12 cellular contexts compared by ENCODE assay signal in the genomic region with DNA sequence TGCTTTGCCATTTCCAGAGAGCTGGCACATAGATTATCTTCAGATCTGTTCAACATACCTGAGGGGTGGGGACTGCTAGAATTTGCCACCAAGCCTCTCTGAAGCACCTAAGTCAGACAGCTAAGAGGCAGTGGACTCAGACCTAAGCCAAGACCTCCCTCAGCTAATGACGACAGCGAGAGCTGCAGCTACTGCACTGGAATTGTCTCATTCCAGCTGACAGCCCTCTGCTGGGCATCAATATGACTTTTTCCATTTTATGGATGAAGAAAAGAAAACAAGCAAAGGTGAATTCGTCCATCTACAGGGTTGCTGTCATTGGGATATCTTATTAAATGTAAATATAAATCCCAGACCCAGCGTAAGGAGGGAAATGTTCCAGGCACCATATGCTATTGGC.
DNase-seq lines count a peak whose midpoint lies in the region; TF ChIP-seq lines count a peak whose summit lies in the region.
"Had no signal": no experiment of that assay in that cellular context is flagged by ENCODE, and none has a peak within 500 bp of the region (broad histone marks: within the 10 kb centered on the region; RNA-seq: fewer than 3 reads in every experiment).

No MANE protein-coding gene starts in this region.

- H3K9me3 ChIP-seq in MG63 (no peaks in the 10 kb centered on the region), parathyroid adenoma (ENCODE audit: control insufficient read depth, low read length) (no peaks in the 10 kb centered on the region), esophagus squamous epithelium (no peaks in the 10 kb centered on the region)
- H3K9me3 ChIP-seq: spleen had no signal

- H3K9ac ChIP-seq in parathyroid adenoma = no peak overlapping the region

- intact Hi-C loops in esophagus squamous epithelium (cut with DNase I) = no loop called here

- no peak overlapping the region for H3K4me3 ChIP-seq in MG63
- no peak overlapping the region for H3K4me3 ChIP-seq in epithelial cell of proximal tubule (ENCODE audit: low read depth, low read length)
- no peak overlapping the region for H3K4me3 ChIP-seq in parathyroid adenoma (ENCODE audit: low read depth, low read length)
- no peak overlapping the region for H3K4me3 ChIP-seq in esophagus squamous epithelium
- H3K4me3 ChIP-seq: spleen had no signal

- no peaks in the 10 kb centered on the region for H3K27me3 ChIP-seq in MG63
- H3K27me3 ChIP-seq in parathyroid adenoma (ENCODE audit: control insufficient read depth, insufficient read depth, low read length) = no peaks in the 10 kb centered on the region
- no peaks in the 10 kb centered on the region for H3K27me3 ChIP-seq in esophagus squamous epithelium
- H3K27me3 ChIP-seq: spleen had no signal

- no peak overlapping the region for H3K4me2 ChIP-seq in parathyroid adenoma (ENCODE audit: low read length)

- WGBS in esophagus squamous epithelium, 2 donors = 73 to 82% methylated on average over 3 to 4 of the region's 4 CpGs

- H3K4me1 ChIP-seq in parathyroid adenoma = peaks cover 17% of the 10 kb centered on the region
- no peaks in the 10 kb centered on the region for H3K4me1 ChIP-seq in esophagus squamous epithelium
- H3K4me1 ChIP-seq: spleen had no signal

- H3K36me3 ChIP-seq in MG63 = no peaks in the 10 kb centered on the region
- no peaks in the 10 kb centered on the region for H3K36me3 ChIP-seq in parathyroid adenoma (ENCODE audit: control insufficient read depth, insufficient read depth, low read length)
- H3K36me3 ChIP-seq in esophagus squamous epithelium = no peaks in the 10 kb centered on the region
- H3K36me3 ChIP-seq: spleen had no signal

- H2AFZ ChIP-seq in parathyroid adenoma = no peak overlapping the region

- DNase-seq in Daoy (ENCODE audit: low read depth) (peak; percentile 52), MG63 (peak; percentile 12), epithelial cell of proximal tubule (ENCODE audit: low read depth) (no peak), T-helper 2 cell (no peak), SKM-1 (lab: John Stamatoyannopoulos, UW; ENCODE audit: unreplicated experiment) (no peak), KG1 (lab: John Stamatoyannopoulos, UW) (no peak), esophagus squamous epithelium (lab: John Stamatoyannopoulos, UW) (no peak)
- DNase-seq: effector memory CD4-positive, alpha-beta T cell; MV-4-11; NK-92 treated with Interleukin-12 subunit alpha and Interleukin-12 subunit beta, amount 100 ng/mL, for 24 hours; spleen had no signal

- TF ChIP-seq CTCF in epithelial cell of proximal tubule (conservative IDR thresholded peaks at IDR 0.05; ENCODE audit: low read depth, low read length) (peak; percentile 41), parathyroid adenoma (IDR thresholded peaks at IDR 0.05) (peak; percentile 45), esophagus squamous epithelium (IDR thresholded peaks at IDR 0.05) (no peak)

- H3K79me2 ChIP-seq in parathyroid adenoma = no peaks in the 10 kb centered on the region

- H3K27ac ChIP-seq in parathyroid adenoma = no peak overlapping the region
- H3K27ac ChIP-seq in esophagus squamous epithelium = no peak overlapping the region
- H3K27ac ChIP-seq: spleen had no signal

- TF ChIP-seq POLR2A in esophagus squamous epithelium (IDR thresholded peaks at IDR 0.05) = no peak

Comparison
In these comparisons a context has a peak if more than half of its experiments do, and no peak if none do; other contexts are left out.
1. DNase-seq: peak in Daoy (single experiment) and MG63 (single experiment); none in epithelial cell of proximal tubule (single experiment), T-helper 2 cell (0 of 5), SKM-1 (single experiment), KG1 (single experiment) and esophagus squamous epithelium (single experiment).
2. CTCF ChIP-seq: peak in epithelial cell of proximal tubule (single experiment) and parathyroid adenoma (single experiment); none in esophagus squamous epithelium (0 of 6).